In genomic region chr2:191516260-191516659, GRCh38 we compare ENCODE assay signal across 1 cellular context.
TF ChIP-seq lines count a peak whose summit lies in the region.

No MANE protein-coding gene starts in this region.

TF ChIP-seq in SK-N-SH, 30 proteins besides CTCF, POLR2A, EP300 and RAD21 (continued from another document):
- TF ChIP-seq IRF3 (IDR thresholded peaks at IDR 0.05; ENCODE audit: low read depth, low read length) (no peak), RCOR1 (IDR thresholded peaks at IDR 0.05; ENCODE audit: low read length) (no peak), RFX5 (IDR thresholded peaks at IDR 0.05; ENCODE audit: low read length) (no peak), SIN3A (IDR thresholded peaks at IDR 0.05; ENCODE audit: borderline replicate concordance, low read depth, low read length) (no peak), TEAD4 (IDR thresholded peaks at IDR 0.05; ENCODE audit: borderline replicate concordance, insufficient read depth) (no peak), RXRA (IDR thresholded peaks at IDR 0.05; ENCODE audit: borderline replicate concordance, low read depth) (no peak), GATA2 (CRISPR knock-in tag; IDR thresholded peaks at IDR 0.05) (no peak), NRF1 (IDR thresholded peaks at IDR 0.05; ENCODE audit: low read depth, low read length) (no peak), TAF1 (IDR thresholded peaks at IDR 0.05; ENCODE audit: borderline replicate concordance, low read depth, low read length) (no peak), NFIC (IDR thresholded peaks at IDR 0.05; ENCODE audit: borderline replicate concordance) (no peak), POLR2AphosphoS5 (IDR thresholded peaks at IDR 0.05; ENCODE audit: low read depth, low read length) (no peak)
- TF ChIP-seq, protein P1, sequence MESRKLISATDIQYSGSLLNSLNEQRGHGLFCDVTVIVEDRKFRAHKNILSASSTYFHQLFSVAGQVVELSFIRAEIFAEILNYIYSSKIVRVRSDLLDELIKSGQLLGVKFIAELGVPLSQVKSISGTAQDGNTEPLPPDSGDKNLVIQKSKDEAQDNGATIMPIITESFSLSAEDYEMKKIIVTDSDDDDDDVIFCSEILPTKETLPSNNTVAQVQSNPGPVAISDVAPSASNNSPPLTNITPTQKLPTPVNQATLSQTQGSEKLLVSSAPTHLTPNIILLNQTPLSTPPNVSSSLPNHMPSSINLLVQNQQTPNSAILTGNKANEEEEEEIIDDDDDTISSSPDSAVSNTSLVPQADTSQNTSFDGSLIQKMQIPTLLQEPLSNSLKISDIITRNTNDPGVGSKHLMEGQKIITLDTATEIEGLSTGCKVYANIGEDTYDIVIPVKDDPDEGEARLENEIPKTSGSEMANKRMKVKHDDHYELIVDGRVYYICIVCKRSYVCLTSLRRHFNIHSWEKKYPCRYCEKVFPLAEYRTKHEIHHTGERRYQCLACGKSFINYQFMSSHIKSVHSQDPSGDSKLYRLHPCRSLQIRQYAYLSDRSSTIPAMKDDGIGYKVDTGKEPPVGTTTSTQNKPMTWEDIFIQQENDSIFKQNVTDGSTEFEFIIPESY (IDR thresholded peaks at IDR 0.05; ENCODE audit: borderline replicate concordance, low read depth) = no peak
